ENCODE assay signal across 19 cellular contexts in genomic region chr13:76865996-76866503, GRCh38. TPM values are rescaled to one million over a fixed set of nuclear protein-coding genes. Genes with fewer than 3 reads are reported as not detected.
DNase-seq lines count a peak whose midpoint lies in the region; ATAC-seq, FAIRE-seq and TF ChIP-seq lines count a peak whose summit lies in the region.
"Had no signal": no experiment of that assay in that cellular context is flagged by ENCODE, and none has a peak within 500 bp of the region (broad histone marks: within the 10 kb centered on the region; RNA-seq: fewer than 3 reads in every experiment).

No MANE protein-coding gene starts in this region.

- TF ChIP-seq POLR2A in GM12892 (IDR thresholded peaks at IDR 0.05; ENCODE audit: low read depth, low read length) (no peak), endothelial cell of umbilical vein (IDR thresholded peaks at IDR 0.05; ENCODE audit: low read depth, low read length) (no peak)

- H3K4me1 ChIP-seq in astrocyte (ENCODE audit: insufficient read depth, low read length) (no peaks in the 10 kb centered on the region), endothelial cell of umbilical vein (ENCODE audit: control insufficient read depth, extremely low read depth, insufficient read depth, low read length) (peaks cover 43% of the 10 kb centered on the region), neural progenitor cell (no peaks in the 10 kb centered on the region)

- H3K9me3 Mint-ChIP-seq in astrocyte (ENCODE audit: unreplicated experiment) (no peaks in the 10 kb centered on the region), neural progenitor cell (peaks cover 2% of the 10 kb centered on the region)
- H3K9me3 Mint-ChIP-seq: GM23338, H9, HFFc6 had no signal

- BruUV-seq in endothelial cell of umbilical vein (replicated peaks; lab: Mats Ljungman, UMichigan) = no TSS peak

- CTCF ChIA-PET in endothelial cell of umbilical vein (lab: Charles Lee) = interaction anchor here (1.2 to 1.5 kb wide), 3 partner anchors 13 to 42 kb away, joined by 3 to 5 read pairs (median 3); no protein-coding TSS in a partner anchor

- dilution Hi-C loops in endothelial cell of umbilical vein (cut with MboI; ENCODE audit: extremely low pct_ligation_motif_present, low sequenced_read_pairs) = no loop called here

- H3K27me3 Mint-ChIP-seq in astrocyte (ENCODE audit: low read depth, unreplicated experiment) (no peaks in the 10 kb centered on the region), neural progenitor cell (ENCODE audit: insufficient read depth, low read depth) (no peaks in the 10 kb centered on the region)

- FAIRE-seq in GM12892 (lab: Jason Lieb, UNC) (peak; percentile 30), astrocyte (lab: Jason Lieb, UNC) (peak; percentile 54), endothelial cell of umbilical vein (lab: Jason Lieb, UNC) (no peak)
- FAIRE-seq: G401.6, GM18507 had no signal

- H3K36me3 ChIP-seq in astrocyte (ENCODE audit: insufficient read depth, low read length) (no peaks in the 10 kb centered on the region), endothelial cell of umbilical vein (ENCODE audit: control insufficient read depth in 2 of 2, extremely low read depth in 1 of 2, insufficient read depth in 2 of 2, low read length in 2 of 2) (no peaks in the 10 kb centered on the region), neural progenitor cell (no peaks in the 10 kb centered on the region)

- H3K36me3 Mint-ChIP-seq in astrocyte (ENCODE audit: low read depth, unreplicated experiment) = no peaks in the 10 kb centered on the region
- H3K36me3 Mint-ChIP-seq in neural progenitor cell = no peaks in the 10 kb centered on the region
- H3K36me3 Mint-ChIP-seq: CD4-positive, alpha-beta memory T cell had no signal

- no peak overlapping the region for H3K4me3 ChIP-seq in astrocyte (ENCODE audit: insufficient read depth, low read depth, low read length)
- H3K4me3 ChIP-seq in endothelial cell of umbilical vein (replicated peaks in 1 of 3; ENCODE audit: insufficient read depth in 1 of 3, low read depth in 1 of 3, low read length in 3 of 3) = no peak overlapping the region
- no peak overlapping the region for H3K4me3 ChIP-seq in neural progenitor cell
- H3K4me3 ChIP-seq: GM23338 had no signal

- DNase-seq in GM12892 (ENCODE audit: insufficient read length) = no peak
- no peak for DNase-seq in astrocyte (ENCODE audit: low read depth)
- peak; percentile 78 for DNase-seq in endothelial cell of umbilical vein (ENCODE audit: low read depth, low spot score)
- DNase-seq in neural progenitor cell (ENCODE audit: low spot score) = no peak
- DNase-seq in HuH-7.5 (ENCODE audit: low spot score) = no peak
- DNase-seq in OCI-M1 (lab: John Stamatoyannopoulos, UW) = no peak
- DNase-seq: C1 segment of cervical spinal cord; Calu3; CD4-positive, alpha-beta memory T cell; COR-L47; DMS153; DND-41; H9; HFFc6 had no signal

- TF ChIP-seq CTCF in astrocyte (IDR thresholded peaks at IDR 0.05; ENCODE audit: insufficient read depth, low read depth, low read length) (no peak), endothelial cell of umbilical vein (IDR thresholded peaks at IDR 0.05; ENCODE audit: extremely low read depth in 1 of 2, insufficient read depth in 1 of 2, low read depth in 1 of 2, low read length in 2 of 2) (no peak), neural progenitor cell (IDR thresholded peaks at IDR 0.05) (no peak)

- H3K4me3 Mint-ChIP-seq in astrocyte (ENCODE audit: unreplicated experiment) = no peak overlapping the region
- H3K4me3 Mint-ChIP-seq in neural progenitor cell = no peak overlapping the region
- H3K4me3 Mint-ChIP-seq: CD4-positive, alpha-beta memory T cell; GM23338; H9; HFFc6 had no signal

- no peak overlapping the region for H3K4me2 ChIP-seq in astrocyte (ENCODE audit: low read length)
- peak overlapping the region; percentile 58 for H3K4me2 ChIP-seq in endothelial cell of umbilical vein (ENCODE audit: insufficient read depth, low read length)
- H3K4me2 ChIP-seq in neural progenitor cell = no peak overlapping the region
- H3K4me2 ChIP-seq: GM23338 had no signal

- H3K9me1 ChIP-seq in endothelial cell of umbilical vein (replicated peaks; ENCODE audit: control insufficient read depth, extremely low read depth, insufficient read depth, low read length) = no peaks in the 10 kb centered on the region

- H3K9ac ChIP-seq in astrocyte (ENCODE audit: low read length) (no peak overlapping the region), endothelial cell of umbilical vein (replicated peaks; ENCODE audit: extremely low read depth, insufficient read depth, low read length) (no peak overlapping the region), neural progenitor cell (no peak overlapping the region)

- no peaks in the 10 kb centered on the region for H3F3A ChIP-seq in neural progenitor cell (ENCODE audit: low read depth)

- ATAC-seq in HG02938 (IDR thresholded peaks at IDR 0.05; ENCODE audit: unreplicated experiment) = no peak
- ATAC-seq: GM23338, HCT116 had no signal

- H3K79me2 ChIP-seq in astrocyte (ENCODE audit: insufficient read depth, low read length) (no peaks in the 10 kb centered on the region), endothelial cell of umbilical vein (ENCODE audit: control insufficient read depth, insufficient read depth, low read length) (no peaks in the 10 kb centered on the region), neural progenitor cell (ENCODE audit: low read depth) (no peaks in the 10 kb centered on the region)

- POLR2A ChIA-PET in endothelial cell of umbilical vein (lab: Charles Lee) = interaction anchor here (1.5 kb wide), 1 partner anchor 20 kb away, joined by 5 read pairs; the partner anchor contains the start of gene KCTD12

- H3K27ac ChIP-seq in astrocyte (ENCODE audit: low read depth, low read length) = no peak overlapping the region
- H3K27ac ChIP-seq in endothelial cell of umbilical vein (ENCODE audit: insufficient read depth, low read depth, low read length) = peak overlapping the region; percentile 12
- H3K27ac ChIP-seq in neural progenitor cell = no peak overlapping the region

- no peaks in the 10 kb centered on the region for H3K4me1 Mint-ChIP-seq in astrocyte (ENCODE audit: low read depth, unreplicated experiment)
- H3K4me1 Mint-ChIP-seq in neural progenitor cell = no peaks in the 10 kb centered on the region
- H3K4me1 Mint-ChIP-seq: CD4-positive, alpha-beta memory T cell had no signal

- H3K27me3 ChIP-seq in astrocyte (ENCODE audit: insufficient read depth, low read length) (no peaks in the 10 kb centered on the region), endothelial cell of umbilical vein (ENCODE audit: control insufficient read depth in 2 of 2, insufficient read depth in 2 of 2, low read length in 2 of 2) (no peaks in the 10 kb centered on the region), neural progenitor cell (no peaks in the 10 kb centered on the region)

- H2AFZ ChIP-seq in astrocyte (ENCODE audit: low read depth, low read length) (no peak overlapping the region), endothelial cell of umbilical vein (ENCODE audit: low read depth, low read length) (peak overlapping the region; percentile 54), neural progenitor cell (replicated peaks) (peak overlapping the region; percentile 8)

- H3K9me3 ChIP-seq in astrocyte (ENCODE audit: insufficient read depth, low read depth, low read length) = no peaks in the 10 kb centered on the region
- H3K9me3 ChIP-seq in endothelial cell of umbilical vein (replicated peaks; ENCODE audit: control insufficient read depth, insufficient read depth, low read length) = no peaks in the 10 kb centered on the region
- H3K9me3 ChIP-seq in neural progenitor cell (ENCODE audit: low read depth) = no peaks in the 10 kb centered on the region

- H3K27ac Mint-ChIP-seq in astrocyte (ENCODE audit: unreplicated experiment) = no peak overlapping the region
- H3K27ac Mint-ChIP-seq in neural progenitor cell = no peak overlapping the region
- H3K27ac Mint-ChIP-seq: CD4-positive, alpha-beta memory T cell; GM23338; H9; HFFc6 had no signal

- intact Hi-C loops in endothelial cell of umbilical vein (cut with micrococcal nuclease) = no loop called here

- H4K20me1 ChIP-seq in astrocyte (ENCODE audit: insufficient read depth, low read length) (no peaks in the 10 kb centered on the region), endothelial cell of umbilical vein (replicated peaks; ENCODE audit: control insufficient read depth, extremely low read depth, insufficient read depth, low read length) (no peaks in the 10 kb centered on the region), neural progenitor cell (ENCODE audit: low read depth) (no peaks in the 10 kb centered on the region)

TF ChIP-seq in endothelial cell of umbilical vein, 7 proteins besides CTCF, POLR2A, EP300 and RAD21:
- TF ChIP-seq EZH2 (IDR thresholded peaks at IDR 0.05; ENCODE audit: borderline replicate concordance, low read depth, low read length, severe bottlenecking) (no peak), GATA2 (IDR thresholded peaks at IDR 0.05; ENCODE audit: insufficient read depth, insufficient read length, low read depth, low read length) (peak; percentile 77)

RNA-seq across cellular contexts. Expression of gene KCTD12, which starts 20.2 kb away (rescaled TPM):
- polyA plus RNA-seq in GM12892 (2012; ENCODE audit: missing spikeins) = 7.1 TPM
- total RNA-seq in astrocyte (13.0 and 13.7 TPM in 2 replicates), endothelial cell of umbilical vein (90.8 and 116 TPM in 2 replicates), neural progenitor cell (ENCODE audit: low replicate concordance) (1.9 TPM in 2 replicates)
- polyA plus RNA-seq in endothelial cell of umbilical vein = 86.0 and 95.9 TPM in 2 replicates
- 58.5 and 63.3 TPM in 2 replicates for polyA plus RNA-seq in endothelial cell of umbilical vein (2011; cell fraction: cytosol; rRNA removed)
- 60.6 and 85.1 TPM in 2 replicates for polyA plus RNA-seq in endothelial cell of umbilical vein (2011; cell fraction: nucleus; rRNA removed)
- polyA plus RNA-seq in endothelial cell of umbilical vein (2012) = 116 and 132 TPM in 2 replicates
- polyA minus RNA-seq in endothelial cell of umbilical vein = 125 and 139 TPM in 2 replicates
- not detected for polyA minus RNA-seq in endothelial cell of umbilical vein (2011; cell fraction: cytosol; rRNA and poly(A)+ RNA removed)
- 93.3 and 102 TPM in 2 replicates for polyA minus RNA-seq in endothelial cell of umbilical vein (2011; cell fraction: nucleus; rRNA and poly(A)+ RNA removed)
